Comparison of ENCODE assay signal across 1 cellular context in genomic region chr2:85273732-85274731, GRCh38.
TF ChIP-seq lines count a peak whose summit lies in the region.

No MANE protein-coding gene starts in this region.

TF ChIP-seq in GM23338, 12 proteins besides CTCF, POLR2A, EP300 and RAD21 (continued from another document):
- no peak for TF ChIP-seq REST (IDR thresholded peaks at IDR 0.05; ENCODE audit: unreplicated experiment)
